In the genomic region with DNA sequence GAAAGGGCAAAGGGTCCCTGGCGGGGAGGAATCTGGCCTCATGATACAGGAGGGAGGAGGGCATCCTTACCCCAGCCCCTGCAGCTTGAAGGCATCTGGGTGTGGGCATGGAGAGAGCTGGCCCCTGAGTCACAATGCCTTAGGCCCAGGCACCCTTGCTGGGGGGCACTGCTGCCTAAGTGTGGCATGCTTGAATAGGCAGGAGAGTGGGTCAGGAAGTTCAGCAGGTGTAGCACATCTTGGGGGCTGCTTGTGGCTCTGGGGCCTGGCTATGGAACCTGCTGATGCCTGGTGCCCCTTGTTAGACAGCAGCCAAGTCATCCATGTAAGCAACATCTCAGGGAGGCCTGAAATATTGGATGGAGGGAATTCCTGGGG, we compare ENCODE assay signal across 24 cellular contexts.
A peak's percentile ranks its signal among the peaks of the same experiment; 100 is the strongest.
DNase-seq lines count a peak whose midpoint lies in the region; ATAC-seq and TF ChIP-seq lines count a peak whose summit lies in the region.
"Had no signal": no experiment of that assay in that cellular context is flagged by ENCODE, and none has a peak within 500 bp of the region (broad histone marks: within the 10 kb centered on the region; RNA-seq: fewer than 3 reads in every experiment).

No MANE protein-coding gene starts in this region.

- peak; percentile 57 for DNase-seq in activated effector memory CD4-positive, alpha-beta T cell treated with anti-CD3 and anti-CD28 coated beads, Interleukin-2, amount 50 U/mL, for 16 hours
- no peak for DNase-seq in activated effector memory CD4-positive, alpha-beta T cell treated with Interleukin-2 at 50 U/mL for 16 hours
- peak; percentile 57 for DNase-seq in OCI-LY7 (ENCODE audit: low spot score)
- no peak for DNase-seq in neuronal stem cell (ENCODE audit: low spot score)
- DNase-seq in NCI-H345 (lab: John Stamatoyannopoulos, UW) = no peak
- DNase-seq in T-helper 17 cell = no peak
- DNase-seq: AML-193; Caco-2; CD8-positive, alpha-beta T cell; EL; GDM1; GOT3; NCI-H1048; NCI-H1694; NCI-H2029 treated with DMSO at 0.1 percent for 48 hours; NCI-H526 treated with DMSO at 0.1 percent for 48 hours; SIG-M5 had no signal

- no peak overlapping the region for H3K18ac ChIP-seq in neuronal stem cell (ENCODE audit: low read length)

- H4K8ac ChIP-seq in neuronal stem cell (ENCODE audit: low read depth, low read length) = no peak overlapping the region

- no peak overlapping the region for H3K4ac ChIP-seq in neuronal stem cell (ENCODE audit: low read length)

- H3K27ac ChIP-seq in OCI-LY7 (ENCODE audit: low read depth, low read length, poor library complexity, severe bottlenecking) = no peak overlapping the region
- no peak overlapping the region for H3K27ac ChIP-seq in neuronal stem cell (replicated peaks; ENCODE audit: low read length)
- H3K27ac ChIP-seq: C4-2B, KMS-11, SK-N-MC had no signal

- H4K91ac ChIP-seq in neuronal stem cell (ENCODE audit: low read depth, low read length, poor library complexity) = no peak overlapping the region

- H3K79me1 ChIP-seq in neuronal stem cell (ENCODE audit: low read depth, low read length) = no peaks in the 10 kb centered on the region

- H3K4me1 ChIP-seq in OCI-LY7 (ENCODE audit: insufficient read depth, low read length, poor library complexity, severe bottlenecking) = peaks cover 50% of the 10 kb centered on the region
- peaks cover 0 to 5% of the 10 kb centered on the region in 2 donors for H3K4me1 ChIP-seq in neuronal stem cell (ENCODE audit: control insufficient read depth in 2 of 2, insufficient read depth in 1 of 2, low read depth in 1 of 2, low read length in 2 of 2)
- H3K4me1 ChIP-seq: Caco-2, HAP-1 had no signal

- no peak for TF ChIP-seq CTCF in OCI-LY7 (conservative IDR thresholded peaks at IDR 0.05; ENCODE audit: low read length)

- intact Hi-C loops in OCI-LY7 (cut with micrococcal nuclease; ENCODE audit: unreplicated experiment) = loop anchor here (5.0 kb wide), 1 partner anchor 752 kb away; no protein-coding TSS in a partner anchor

- H3K4me2 ChIP-seq in OCI-LY7 (ENCODE audit: low read length) (peak overlapping the region; percentile 4), neuronal stem cell (ENCODE audit: insufficient read depth, low read length, poor library complexity, severe bottlenecking) (no peak overlapping the region)
- H3K4me2 ChIP-seq: KMS-11 had no signal

- H2BK5ac ChIP-seq in neuronal stem cell (ENCODE audit: low read length) = no peak overlapping the region

- no peak overlapping the region for H3K9ac ChIP-seq in neuronal stem cell (ENCODE audit: low read depth, low read length, poor library complexity)
- H3K9ac ChIP-seq: KMS-11 had no signal

- peak overlapping the region; percentile 20 for H2AK5ac ChIP-seq in neuronal stem cell (ENCODE audit: low read depth, low read length)

- no CpG with 5 or more reads among the region's 1 CpG for WGBS in neuronal stem cell (ENCODE audit: extremely low coverage in 2 of 2, insufficient read length in 2 of 2, insufficient replicate concordance in 1 of 2), 2 donors

- H3K23ac ChIP-seq in neuronal stem cell (ENCODE audit: low read depth, low read length, poor library complexity) = no peak overlapping the region

- H3K79me2 ChIP-seq in OCI-LY7 (ENCODE audit: insufficient read depth, low read depth, low read length) = no peaks in the 10 kb centered on the region

- H3K36me3 ChIP-seq in OCI-LY7 (ENCODE audit: insufficient read depth, low read length) (no peaks in the 10 kb centered on the region), neuronal stem cell (replicated peaks in 1 of 2; ENCODE audit: control insufficient read depth in 2 of 2, insufficient read depth in 2 of 2, low read length in 2 of 2) (no peaks in the 10 kb centered on the region)
- H3K36me3 ChIP-seq: HAP-1 had no signal

- no peaks in the 10 kb centered on the region for H3K27me3 Mint-ChIP-seq in T-helper 17 cell
- H3K27me3 Mint-ChIP-seq: IgD-negative memory B cell had no signal

- no peak overlapping the region for H2BK120ac ChIP-seq in neuronal stem cell (ENCODE audit: low read depth, low read length)

- ATAC-seq in HG02973 (IDR thresholded peaks at IDR 0.05; ENCODE audit: unreplicated experiment) (no peak), T-helper 17 cell (no peak)
- ATAC-seq: CD8-positive, alpha-beta T cell; Panc1 had no signal

- H3K4me3 Mint-ChIP-seq in T-helper 17 cell = no peak overlapping the region
- H3K4me3 Mint-ChIP-seq: CD8-positive, alpha-beta T cell; IgD-negative memory B cell had no signal

- H3K36me3 Mint-ChIP-seq in T-helper 17 cell (ENCODE audit: low read depth) = no peaks in the 10 kb centered on the region
- H3K36me3 Mint-ChIP-seq: CD8-positive, alpha-beta T cell; IgD-negative memory B cell had no signal

- CTCF ChIA-PET in OCI-LY7 (lab: Charles Lee; ENCODE audit: unreplicated experiment) = interaction anchor here (1.4 kb wide), 1 partner anchor 10 kb away, joined by 4 read pairs; no protein-coding TSS in a partner anchor

- no peaks in the 10 kb centered on the region for H4K20me1 ChIP-seq in OCI-LY7 (ENCODE audit: insufficient read depth, low read length)

- H3K4me1 Mint-ChIP-seq in T-helper 17 cell = peaks cover 13% of the 10 kb centered on the region

- BruUV-seq in OCI-LY7 (replicated peaks; lab: Mats Ljungman, UMichigan) = no TSS peak

- no peak overlapping the region for H3K27ac Mint-ChIP-seq in T-helper 17 cell
- H3K27ac Mint-ChIP-seq: CD8-positive, alpha-beta T cell; IgD-negative memory B cell had no signal

- H2BK15ac ChIP-seq in neuronal stem cell (ENCODE audit: low read length) = no peak overlapping the region

- no peaks in the 10 kb centered on the region for H3K9me2 ChIP-seq in OCI-LY7 (ENCODE audit: insufficient read depth, low read length)

- H2AFZ ChIP-seq in OCI-LY7 (ENCODE audit: low read length) (no peak overlapping the region), neuronal stem cell (ENCODE audit: low read length) (no peak overlapping the region)

- no peak overlapping the region for H3K14ac ChIP-seq in neuronal stem cell (ENCODE audit: low read length)

- H3K9me3 ChIP-seq in OCI-LY7 (ENCODE audit: low read length) (no peaks in the 10 kb centered on the region), neuronal stem cell (replicated peaks in 1 of 2; ENCODE audit: control insufficient read depth in 2 of 2, insufficient read depth in 1 of 2, low read depth in 1 of 2, low read length in 2 of 2) (no peaks in the 10 kb centered on the region), T-helper 17 cell (ENCODE audit: control insufficient read depth, low read length, poor library complexity, severe bottlenecking) (no peaks in the 10 kb centered on the region)
- H3K9me3 ChIP-seq: Caco-2, HAP-1 had no signal

- peaks cover 0 to 36% (median 0%) of the 10 kb centered on the region in 3 experiments for H3K27me3 ChIP-seq in neuronal stem cell (ENCODE audit: control insufficient read depth in 3 of 3, insufficient read depth in 3 of 3, low read depth in 1 of 3, low read length in 3 of 3)

- H3K4me3 ChIP-seq in OCI-LY7 (ENCODE audit: low read depth, low read length, poor library complexity, severe bottlenecking) = no peak overlapping the region
- H3K4me3 ChIP-seq in neuronal stem cell (ENCODE audit: low read length in 2 of 2) = no peak overlapping the region
- H3K4me3 ChIP-seq: HAP-1, SK-N-MC had no signal

- POLR2A ChIA-PET in OCI-LY7 (lab: Charles Lee) = interaction anchor here (0.5 to 1.5 kb wide), 3 partner anchors 128 to 556 kb away, joined by 3 to 6 read pairs (median 3); no protein-coding TSS in a partner anchor

- no peak overlapping the region for H2BK12ac ChIP-seq in neuronal stem cell (ENCODE audit: low read length)

Comparison
In these comparisons a context has a peak if more than half of its experiments do, and no peak if none do; other contexts are left out.
1. DNase-seq: peak in activated effector memory CD4-positive, alpha-beta T cell treated with anti-CD3 and anti-CD28 coated beads, Interleukin-2, amount 50 U/mL, for 16 hours (single experiment) and OCI-LY7 (single experiment); none in activated effector memory CD4-positive, alpha-beta T cell treated with Interleukin-2 at 50 U/mL for 16 hours (single experiment), neuronal stem cell (single experiment), NCI-H345 (single experiment) and T-helper 17 cell (0 of 3).